In the genomic region with DNA sequence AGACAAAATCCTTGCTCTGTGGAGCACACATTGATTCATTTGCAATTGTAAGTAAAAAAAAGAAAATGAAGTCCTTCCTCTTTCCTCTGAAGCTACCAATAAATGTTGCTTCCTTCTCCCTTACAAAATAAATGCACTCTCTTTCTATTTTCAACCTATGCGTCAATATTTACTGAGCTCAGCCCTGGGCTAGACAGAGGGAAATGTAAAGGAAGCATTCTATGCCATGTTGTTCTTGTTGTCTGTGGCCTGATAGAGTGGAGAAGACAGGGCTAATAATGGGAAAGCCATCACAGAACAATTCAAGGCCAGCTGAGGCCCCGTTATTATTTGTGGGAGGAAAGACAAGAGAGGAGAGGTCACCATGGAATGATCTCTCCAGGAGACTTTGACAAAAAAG, we compare ENCODE assay signal across 17 cellular contexts. TPM values are rescaled to one million over a fixed set of nuclear protein-coding genes. Genes with fewer than 3 reads are reported as not detected.
A peak's percentile ranks its signal among the peaks of the same experiment; 100 is the strongest.
DNase-seq lines count a peak whose midpoint lies in the region; ATAC-seq and TF ChIP-seq lines count a peak whose summit lies in the region.
"Had no signal": no experiment of that assay in that cellular context is flagged by ENCODE, and none has a peak within 500 bp of the region (broad histone marks: within the 10 kb centered on the region; RNA-seq: fewer than 3 reads in every experiment).

No MANE protein-coding gene starts in this region.

- no peak for ATAC-seq in naive thymus-derived CD8-positive, alpha-beta T cell
- ATAC-seq: K562, right cardiac atrium had no signal

- peaks cover 39% of the 10 kb centered on the region for H3K4me1 Mint-ChIP-seq in activated CD4-positive, alpha-beta T cell treated with anti-CD3 and anti-CD28 coated beads, Interleukin-2, amount 10 ng/mL, durations not matched to agents 7 days and 5 days
- peaks cover 21 to 48% (median 44%) of the 10 kb centered on the region in 4 donors for H3K4me1 Mint-ChIP-seq in naive thymus-derived CD8-positive, alpha-beta T cell

- H3K4me3 ChIP-seq in Jurkat, Clone E6-1 (ENCODE audit: low read length), result peak overlapping the region; percentile 20
- H3K4me3 ChIP-seq in OCI-LY7 (ENCODE audit: low read depth, low read length, poor library complexity, severe bottlenecking) (peak overlapping the region; percentile 63), ovary (no peak overlapping the region)
- H3K4me3 ChIP-seq: K562, Peyer's patch, uterus had no signal

- H3K4me1 ChIP-seq in OCI-LY7 (ENCODE audit: insufficient read depth, low read length, poor library complexity, severe bottlenecking) (peaks cover 63% of the 10 kb centered on the region), ovary (ENCODE audit: insufficient read depth) (peaks cover 3% of the 10 kb centered on the region)

- H3K9me3 ChIP-seq in OCI-LY7 (ENCODE audit: low read length) (no peaks in the 10 kb centered on the region), ovary (no peaks in the 10 kb centered on the region)
- H3K9me3 ChIP-seq: Peyer's patch, uterus had no signal

- no peaks in the 10 kb centered on the region for H3K27me3 ChIP-seq in ovary
- H3K27me3 ChIP-seq: uterus had no signal

- peak overlapping the region; percentile 67; the same call in 1 of the 2 replicates for H2AFZ ChIP-seq in OCI-LY7 (ENCODE audit: low read length)

- CTCF ChIA-PET in activated CD4-positive, alpha-beta T cell treated with anti-CD3 and anti-CD28 coated beads, Interleukin-2, amount 10 ng/mL, durations not matched to agents 7 days and 5 days (lab: Charles Lee), result interaction anchor here (0.6 to 1.1 kb wide), 2 partner anchors 15 to 17 kb away, joined by 3 to 4 read pairs; no protein-coding TSS in a partner anchor
- CTCF ChIA-PET in OCI-LY7 (lab: Charles Lee; ENCODE audit: unreplicated experiment), result interaction anchor here (0.7 to 2.2 kb wide), 4 partner anchors 12 to 209 kb away, joined by 3 to 11 read pairs (median 3); no protein-coding TSS in a partner anchor

- no peaks in the 10 kb centered on the region for H3K36me3 ChIP-seq in OCI-LY7 (ENCODE audit: insufficient read depth, low read length)
- H3K36me3 ChIP-seq in ovary, result no peaks in the 10 kb centered on the region
- H3K36me3 ChIP-seq: Peyer's patch, uterus had no signal

- DNase-seq in activated CD4-positive, alpha-beta T cell treated with anti-CD3 and anti-CD28 coated beads, Interleukin-2, amount 10 ng/mL, durations not matched to agents 7 days and 5 days, result no peak
- DNase-seq in activated CD4-positive, alpha-beta T cell treated with anti-CD3 and anti-CD28 coated beads, Interleukin-2, amount 50 U/mL, for 1 hour, result no peak
- DNase-seq in Jurkat, Clone E6-1 (ENCODE audit: low read depth, low spot score), result no peak
- DNase-seq in OCI-LY7 (ENCODE audit: low spot score) (no peak), Ammon's horn (ENCODE audit: low spot score) (no peak), GM10266 (ENCODE audit: extremely low spot score) (no peak), ovary (no peak)
- DNase-seq in naive thymus-derived CD8-positive, alpha-beta T cell, result no peak
- DNase-seq: DMS79 treated with DMSO at 0.1 percent for 48 hours, erythroblast, NCI-H2171, right cardiac atrium, uterus had no signal

- POLR2A ChIA-PET in activated CD4-positive, alpha-beta T cell treated with anti-CD3 and anti-CD28 coated beads, Interleukin-2, amount 10 ng/mL, durations not matched to agents 7 days and 5 days (lab: Charles Lee), result no interaction called here
- POLR2A ChIA-PET in OCI-LY7 (lab: Charles Lee), result interaction anchor here (0.6 to 3.1 kb wide), 14 partner anchors 8 to 94 kb away, joined by 3 to 17 read pairs (median 5); no protein-coding TSS in a partner anchor
- POLR2A ChIA-PET in naive thymus-derived CD8-positive, alpha-beta T cell (lab: Charles Lee), result interaction anchor here (1.4 kb wide), 1 partner anchor 90 kb away, joined by 4 read pairs; no protein-coding TSS in a partner anchor

- peak overlapping the region; percentile 5 for H3K4me3 Mint-ChIP-seq in activated CD4-positive, alpha-beta T cell treated with anti-CD3 and anti-CD28 coated beads, Interleukin-2, amount 10 ng/mL, durations not matched to agents 7 days and 5 days
- peak overlapping the region in 9 of 10 donors; percentile 7 to 65 (median 54) for H3K4me3 Mint-ChIP-seq in naive thymus-derived CD8-positive, alpha-beta T cell

- no peaks in the 10 kb centered on the region for H3K36me3 Mint-ChIP-seq in activated CD4-positive, alpha-beta T cell treated with anti-CD3 and anti-CD28 coated beads, Interleukin-2, amount 10 ng/mL, durations not matched to agents 7 days and 5 days (ENCODE audit: low read depth)
- H3K36me3 Mint-ChIP-seq in naive thymus-derived CD8-positive, alpha-beta T cell, result peaks cover 0 to 8% (median 0%) of the 10 kb centered on the region in 3 donors

- peak overlapping the region; percentile 94 for H3K4me2 ChIP-seq in OCI-LY7 (ENCODE audit: low read length)

- TF ChIP-seq POLR2A in ovary (IDR thresholded peaks at IDR 0.05), result no peak

- WGBS in ovary, 3 donors, result 40 to 43% (median 42%) methylated on average over 2 of the region's 2 CpGs

- no peaks in the 10 kb centered on the region for H4K20me1 ChIP-seq in OCI-LY7 (ENCODE audit: insufficient read depth, low read length)

- no peaks in the 10 kb centered on the region for H3K9me2 ChIP-seq in OCI-LY7 (ENCODE audit: insufficient read depth, low read length)

- peaks cover 9% of the 10 kb centered on the region; the same call in 1 of the 2 replicates for H3K79me2 ChIP-seq in OCI-LY7 (ENCODE audit: insufficient read depth, low read depth, low read length)

- no peaks in the 10 kb centered on the region for H3K9me3 Mint-ChIP-seq in activated CD4-positive, alpha-beta T cell treated with anti-CD3 and anti-CD28 coated beads, Interleukin-2, amount 10 ng/mL, durations not matched to agents 7 days and 5 days
- no peaks in the 10 kb centered on the region for H3K9me3 Mint-ChIP-seq in naive thymus-derived CD8-positive, alpha-beta T cell
- H3K9me3 Mint-ChIP-seq: activated naive CD4-positive, alpha-beta T cell treated with anti-CD3 and anti-CD28 coated beads, Interleukin-2, amount 50 U/mL, for 72 hours had no signal

- TF ChIP-seq EP300 in ovary (IDR thresholded peaks at IDR 0.05), result no peak

- no peak overlapping the region for H3K27ac Mint-ChIP-seq in activated CD4-positive, alpha-beta T cell treated with anti-CD3 and anti-CD28 coated beads, Interleukin-2, amount 10 ng/mL, durations not matched to agents 7 days and 5 days
- H3K27ac Mint-ChIP-seq in naive thymus-derived CD8-positive, alpha-beta T cell, result peak overlapping the region in 1 of 10 donors; percentile 7
- H3K27ac Mint-ChIP-seq: activated naive CD4-positive, alpha-beta T cell treated with anti-CD3 and anti-CD28 coated beads, Interleukin-2, amount 50 U/mL, for 72 hours had no signal

- no peak for TF ChIP-seq CTCF in OCI-LY7 (conservative IDR thresholded peaks at IDR 0.05; ENCODE audit: low read length)
- TF ChIP-seq CTCF in GM10266 (IDR thresholded peaks at IDR 0.05; ENCODE audit: control insufficient read depth, insufficient read depth, low read depth, missing control alignments), result no peak
- no peak for TF ChIP-seq CTCF in ovary (IDR thresholded peaks at IDR 0.05)

- peak overlapping the region; percentile 95 for H3K27ac ChIP-seq in OCI-LY7 (ENCODE audit: low read depth, low read length, poor library complexity, severe bottlenecking)
- H3K27ac ChIP-seq in ovary, result no peak overlapping the region
- H3K27ac ChIP-seq: Peyer's patch, uterus had no signal

- BruUV-seq in OCI-LY7 (replicated peaks; lab: Mats Ljungman, UMichigan), result no TSS peak

- peaks cover 83% of the 10 kb centered on the region for H3K27me3 Mint-ChIP-seq in activated CD4-positive, alpha-beta T cell treated with anti-CD3 and anti-CD28 coated beads, Interleukin-2, amount 10 ng/mL, durations not matched to agents 7 days and 5 days
- H3K27me3 Mint-ChIP-seq in naive thymus-derived CD8-positive, alpha-beta T cell, result peaks cover 25 to 41% (median 32%) of the 10 kb centered on the region in 5 donors

- intact Hi-C loops in OCI-LY7 (cut with micrococcal nuclease; ENCODE audit: unreplicated experiment), result loop anchor here (5.0 kb wide), 2 partner anchors 208 to 367 kb away; a partner anchor contains a TSS
- intact Hi-C loops in ovary (cut with DNase I), result no loop called here

RNA-seq across cellular contexts. Expression of a gene that starts 3.0 kb away (rescaled TPM):
- not detected for total RNA-seq in activated CD4-positive, alpha-beta T cell treated with anti-CD3 and anti-CD28 coated beads, Interleukin-2, amount 10 ng/mL, durations not matched to agents 7 days and 5 days
- polyA plus RNA-seq in Jurkat, Clone E6-1 (2012; ENCODE audit: insufficient read depth, insufficient read length), result not detected
- 9.0 and 10.7 TPM in 2 replicates for total RNA-seq in OCI-LY7 (2014; rRNA removed; shearing (Covaris generic))
- total RNA-seq in OCI-LY7 (2022), result 6.8 and 13.1 TPM in 2 replicates
- total RNA-seq in naive thymus-derived CD8-positive, alpha-beta T cell, result not detected
- not detected for polyA plus RNA-seq in naive thymus-derived CD8-positive, alpha-beta T cell
- total RNA-seq in ovary, result 1 to 10 TPM in 1 of 7 donors, under 1 TPM in 1, not detected in 5; 0.84 to 5.1 TPM
- polyA plus RNA-seq in ovary, result under 1 TPM in 1 of 2 donors, not detected in 1; 0.45 TPM
- total RNA-seq: activated naive CD4-positive, alpha-beta T cell treated with anti-CD3 and anti-CD28 coated beads, Interleukin-2, amount 50 U/mL, for 72 hours; K562; myocyte; Peyer's patch; right cardiac atrium; uterus had no signal
- polyA plus RNA-seq: K562, right cardiac atrium had no signal

RNA-seq across cellular contexts. Expression of a gene that starts 43.9 kb away (rescaled TPM):
- total RNA-seq in activated CD4-positive, alpha-beta T cell treated with anti-CD3 and anti-CD28 coated beads, Interleukin-2, amount 10 ng/mL, durations not matched to agents 7 days and 5 days, result 10 to 100 TPM; 94.5 to 95.2 TPM
- polyA plus RNA-seq in Jurkat, Clone E6-1 (2012; ENCODE audit: insufficient read depth, insufficient read length), result 32.8 TPM
- total RNA-seq in OCI-LY7 (2014; rRNA removed; shearing (Covaris generic)), result 79.5 and 95.3 TPM in 2 replicates
- total RNA-seq in OCI-LY7 (2022) (157 and 189 TPM in 2 replicates), ovary (10 to 100 TPM; 16.0 to 32.4 (median 28.1) TPM)
- 100 to 1,000 TPM; 124 to 137 TPM for total RNA-seq in naive thymus-derived CD8-positive, alpha-beta T cell
- 10 to 100 TPM; 37.1 to 60.2 (median 42.7) TPM for polyA plus RNA-seq in naive thymus-derived CD8-positive, alpha-beta T cell
- 10 to 100 TPM in 1 of 2 donors, 1 to 10 TPM in 1; 6.4 to 12.2 TPM for polyA plus RNA-seq in ovary
